ENCODE assay signal across 1 cellular context in genomic region chr15:88918738-88919137, GRCh38.
A peak's percentile ranks its signal among the peaks of the same experiment; 100 is the strongest.
TF ChIP-seq lines count a peak whose summit lies in the region.

No MANE protein-coding gene starts in this region.

TF ChIP-seq in HCT116, 20 proteins besides CTCF, POLR2A, EP300 and RAD21 (continued from another document):
- TF ChIP-seq, protein P1, sequence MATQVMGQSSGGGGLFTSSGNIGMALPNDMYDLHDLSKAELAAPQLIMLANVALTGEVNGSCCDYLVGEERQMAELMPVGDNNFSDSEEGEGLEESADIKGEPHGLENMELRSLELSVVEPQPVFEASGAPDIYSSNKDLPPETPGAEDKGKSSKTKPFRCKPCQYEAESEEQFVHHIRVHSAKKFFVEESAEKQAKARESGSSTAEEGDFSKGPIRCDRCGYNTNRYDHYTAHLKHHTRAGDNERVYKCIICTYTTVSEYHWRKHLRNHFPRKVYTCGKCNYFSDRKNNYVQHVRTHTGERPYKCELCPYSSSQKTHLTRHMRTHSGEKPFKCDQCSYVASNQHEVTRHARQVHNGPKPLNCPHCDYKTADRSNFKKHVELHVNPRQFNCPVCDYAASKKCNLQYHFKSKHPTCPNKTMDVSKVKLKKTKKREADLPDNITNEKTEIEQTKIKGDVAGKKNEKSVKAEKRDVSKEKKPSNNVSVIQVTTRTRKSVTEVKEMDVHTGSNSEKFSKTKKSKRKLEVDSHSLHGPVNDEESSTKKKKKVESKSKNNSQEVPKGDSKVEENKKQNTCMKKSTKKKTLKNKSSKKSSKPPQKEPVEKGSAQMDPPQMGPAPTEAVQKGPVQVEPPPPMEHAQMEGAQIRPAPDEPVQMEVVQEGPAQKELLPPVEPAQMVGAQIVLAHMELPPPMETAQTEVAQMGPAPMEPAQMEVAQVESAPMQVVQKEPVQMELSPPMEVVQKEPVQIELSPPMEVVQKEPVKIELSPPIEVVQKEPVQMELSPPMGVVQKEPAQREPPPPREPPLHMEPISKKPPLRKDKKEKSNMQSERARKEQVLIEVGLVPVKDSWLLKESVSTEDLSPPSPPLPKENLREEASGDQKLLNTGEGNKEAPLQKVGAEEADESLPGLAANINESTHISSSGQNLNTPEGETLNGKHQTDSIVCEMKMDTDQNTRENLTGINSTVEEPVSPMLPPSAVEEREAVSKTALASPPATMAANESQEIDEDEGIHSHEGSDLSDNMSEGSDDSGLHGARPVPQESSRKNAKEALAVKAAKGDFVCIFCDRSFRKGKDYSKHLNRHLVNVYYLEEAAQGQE (IDR thresholded peaks at IDR 0.05; ENCODE audit: low read depth): no peak
- TF ChIP-seq SRF (IDR thresholded peaks at IDR 0.05; ENCODE audit: low read depth): peak; percentile 64; the same call in 1 of the 2 replicates
- no peak for TF ChIP-seq ZFX (IDR thresholded peaks at IDR 0.05)
- no peak for TF ChIP-seq ATF3 (IDR thresholded peaks at IDR 0.05)
- TF ChIP-seq MAX (IDR thresholded peaks at IDR 0.05): peak; percentile 87
- no peak for TF ChIP-seq EZH2phosphoT487 (IDR thresholded peaks at IDR 0.05; ENCODE audit: borderline replicate concordance)
- peak; percentile 82 for TF ChIP-seq CBX3 (IDR thresholded peaks at IDR 0.05; ENCODE audit: low read depth)
- TF ChIP-seq ELF1 (IDR thresholded peaks at IDR 0.05; ENCODE audit: borderline replicate concordance, low read depth): no peak
